8 cellular contexts compared by ENCODE assay signal in the genomic region with DNA sequence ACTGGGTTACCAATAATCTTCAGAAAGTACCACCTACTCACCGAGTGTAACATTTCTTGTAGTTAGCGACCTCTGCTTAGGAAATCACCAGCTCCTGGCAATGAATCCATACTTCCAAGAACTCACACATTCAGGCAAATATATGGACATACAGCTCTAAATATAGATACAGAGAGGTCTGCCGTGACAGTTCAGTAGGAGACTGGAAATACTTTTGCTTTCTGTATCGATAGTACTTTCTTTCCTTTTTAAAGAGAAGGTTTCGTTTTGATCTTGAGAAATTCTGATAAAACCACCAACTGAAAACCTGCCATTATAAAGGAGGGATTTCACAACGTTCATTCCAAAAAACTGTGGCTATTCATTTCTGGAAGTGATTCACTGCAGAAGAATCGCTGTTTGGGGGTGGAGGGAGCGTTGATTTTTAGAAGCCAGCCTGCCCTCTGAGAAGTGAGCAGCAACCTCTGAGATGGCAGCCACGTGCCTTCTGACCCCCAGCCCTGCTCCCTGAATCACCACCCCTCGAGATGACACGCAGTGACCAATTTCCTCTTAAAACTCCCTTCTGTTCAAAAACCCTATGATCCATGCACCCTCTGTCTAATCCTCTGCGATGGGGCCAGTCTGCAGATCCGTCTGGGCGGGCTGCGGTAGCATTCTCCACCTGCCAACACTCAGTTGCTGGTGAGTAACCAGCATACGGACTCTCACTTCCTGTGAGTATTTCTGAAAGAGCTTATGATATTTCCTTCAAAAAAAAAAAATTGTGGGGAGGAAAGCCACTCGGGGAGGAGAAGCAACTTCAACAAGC.
DNase-seq lines count a peak whose midpoint lies in the region; ATAC-seq, FAIRE-seq and TF ChIP-seq lines count a peak whose summit lies in the region.

No MANE protein-coding gene starts in this region.

- H3K4me3 ChIP-seq in astrocyte of the cerebellum (ENCODE audit: low read depth, low read length): peak overlapping the region; percentile 75

- H3K27ac Mint-ChIP-seq in Calu3 (ENCODE audit: unreplicated experiment): peak overlapping the region; percentile 97

- CTCF ChIA-PET in Calu3 (lab: Charles Lee): interaction anchor here (0.7 to 2.9 kb wide), 16 partner anchors 7 to 83 kb away, joined by 3 to 25 read pairs (median 6); no protein-coding TSS in a partner anchor

- intact Hi-C loops in Calu3 (cut with micrococcal nuclease; ENCODE audit: unreplicated experiment): loop anchor here (1.0 to 2.0 kb wide), 2 partner anchors 9 to 14 kb away; no protein-coding TSS in a partner anchor

- no peak for FAIRE-seq in HTR-8/SVneo (lab: Jason Lieb, UNC)

- H3K36me3 Mint-ChIP-seq in Calu3 (ENCODE audit: insufficient read depth, unreplicated experiment): peaks cover 98% of the 10 kb centered on the region

- no TSS peak for BruUV-seq in Calu3 (replicated peaks; lab: Mats Ljungman, UMichigan)

- H3K4me1 Mint-ChIP-seq in Calu3 (ENCODE audit: low read depth, unreplicated experiment): peaks cover 55% of the 10 kb centered on the region

- peak; percentile 89 for ATAC-seq in GM21447 (IDR thresholded peaks at IDR 0.05; ENCODE audit: unreplicated experiment)

- in situ Hi-C loops in astrocyte of the cerebellum (cut with HindIII; ENCODE audit: low sequenced_read_pairs): no loop called here

- TF ChIP-seq CTCF in Calu3 (IDR thresholded peaks at IDR 0.05; ENCODE audit: unreplicated experiment): no peak
- no peak for TF ChIP-seq CTCF in astrocyte of the cerebellum (IDR thresholded peaks at IDR 0.05; ENCODE audit: low read depth, low read length, missing control alignments)

- H3K27me3 Mint-ChIP-seq in Calu3 (ENCODE audit: unreplicated experiment): no peaks in the 10 kb centered on the region

- DNase-seq in Calu3: peak; percentile 88
- peak; percentile 46 for DNase-seq in HTR-8/SVneo (ENCODE audit: insufficient read length, low spot score)
- DNase-seq in T-helper 9 cell: peak; percentile 73
- peak; percentile 90 for DNase-seq in astrocyte of the cerebellum (ENCODE audit: low read depth)
- peak; percentile 100 for DNase-seq in kidney tubule cell (ENCODE audit: low spot score)
- DNase-seq in stimulated activated CD4-positive, alpha-beta T cell treated with anti-CD3 and anti-CD28 coated beads, Interleukin-4, amount 100 ng/mL, for 1 hour: peak; percentile 78
- no peak for DNase-seq in NCI-H524 treated with DMSO at 0.1 percent for 48 hours (lab: John Stamatoyannopoulos, UW)

- peak overlapping the region; percentile 94 for H3K4me3 Mint-ChIP-seq in Calu3 (ENCODE audit: low read depth, unreplicated experiment)

- no peaks in the 10 kb centered on the region for H3K9me3 Mint-ChIP-seq in Calu3 (ENCODE audit: low read depth, unreplicated experiment)
